In genomic region chr14:22666203-22666893, GRCh38 we compare ENCODE assay signal across 34 cellular contexts. TPM values are rescaled to one million over a fixed set of nuclear protein-coding genes. Genes with fewer than 3 reads are reported as not detected.
"Had no signal": no experiment of that assay in that cellular context is flagged by ENCODE, and none has a peak within 500 bp of the region (broad histone marks: within the 10 kb centered on the region; RNA-seq: fewer than 3 reads in every experiment).

No MANE protein-coding gene starts in this region.

- H3K36me3 ChIP-seq: adrenal gland, ascending aorta, breast epithelium, cardiac muscle cell, colonic mucosa, esophagus squamous epithelium, gastroesophageal sphincter had no signal

- H3K27ac ChIP-seq: adrenal gland, ascending aorta, breast epithelium, cardiac muscle cell, colonic mucosa, epithelial cell of prostate, esophagus squamous epithelium, foreskin keratinocyte, gastroesophageal sphincter, VCaP had no signal

- H3K9me3 ChIP-seq: adrenal gland, ascending aorta, breast epithelium, colonic mucosa, esophagus squamous epithelium, gastroesophageal sphincter had no signal

- H3K4me3 ChIP-seq: adrenal gland, ascending aorta, breast epithelium, cardiac muscle cell, colonic mucosa, esophagus squamous epithelium, gastroesophageal sphincter had no signal

- H3K27me3 ChIP-seq: adrenal gland, ascending aorta, breast epithelium, cardiac muscle cell, colonic mucosa, gastroesophageal sphincter had no signal

- H3K4me1 ChIP-seq: ascending aorta, breast epithelium, colonic mucosa, foreskin keratinocyte, gastroesophageal sphincter had no signal

- ATAC-seq: activated CD8-positive, alpha-beta T cell treated with anti-CD3 and anti-CD28 coated beads for 36 hours; activated T-cell treated with anti-CD3 and anti-CD28 coated beads, Interleukin-2, amount 50 U/mL, for 4 hours; activated T-helper 17 cell treated with anti-CD3 and anti-CD28 coated beads, Interleukin-2, amount 50 U/mL, for 72 hours; foreskin keratinocyte; gastroesophageal sphincter; WTC11 had no signal

- DNase-seq: activated CD4-positive, alpha-beta T cell treated with anti-CD3 and anti-CD28 coated beads for 1 hour; activated CD4-positive, alpha-beta T cell treated with anti-CD3 and anti-CD28 coated beads for 4 hours; activated CD4-positive, alpha-beta T cell treated with anti-CD3 and anti-CD28 coated beads, Interleukin-2, amount 50 U/mL, for 1 hour; activated CD4-positive, alpha-beta T cell treated with anti-CD3 and anti-CD28 coated beads, Interleukin-2, amount 50 U/mL, for 48 hours; activated CD8-positive, alpha-beta memory T cell treated with anti-CD3 and anti-CD28 coated beads for 24 hours; activated CD8-positive, alpha-beta T cell treated with anti-CD3 and anti-CD28 coated beads for 36 hours; activated effector memory CD4-positive, alpha-beta T cell treated with Interleukin-2 at 50 U/mL for 16 hours; activated gamma-delta T cell treated with Interleukin-2 at 50 U/mL for 16 hours; activated naive CD4-positive, alpha-beta T cell treated with anti-CD3 and anti-CD28 coated beads, Interleukin-2, amount 50 U/mL, for 16 hours; activated naive CD4-positive, alpha-beta T cell treated with Interleukin-2 at 50 U/mL for 16 hours; activated T-cell treated with anti-CD3 and anti-CD28 coated beads, Interleukin-2, amount 50 U/mL, for 4 hours; adrenal gland; amygdala; central memory CD4-positive, alpha-beta T cell; cerebellar nuclear complex; colonic mucosa; effector CD8-positive, alpha-beta T cell; esophagus squamous epithelium; foreskin keratinocyte; T-helper 2 cell had no signal

RNA-seq across cellular contexts. Expression of gene OR6J1, which starts 22.2 kb away (rescaled TPM):
- total RNA-seq: activated CD8-positive, alpha-beta T cell treated with anti-CD3 and anti-CD28 coated beads for 36 hours; activated T-cell treated with anti-CD3 and anti-CD28 coated beads, Interleukin-2, amount 50 U/mL, for 4 hours; activated T-helper 17 cell treated with anti-CD3 and anti-CD28 coated beads, Interleukin-2, amount 50 U/mL, for 72 hours; adrenal gland; ascending aorta; breast epithelium; cardiac muscle cell; colonic mucosa; dermis microvascular lymphatic vessel endothelial cell; endothelial cell of umbilical vein; esophagus squamous epithelium; fibroblast of lung; foreskin keratinocyte; glomerular endothelial cell; T-helper 1 cell treated with Interleukin-12 subunit alpha and Interleukin-12 subunit beta and Interleukin-4 antibody, amounts not matched to agents 30 ng/mL and 1 ng/mL, for 36 hours; WTC11 had no signal
- polyA plus RNA-seq: adrenal gland, cardiac muscle cell, endothelial cell of umbilical vein, esophagus, fibroblast of lung, foreskin keratinocyte had no signal
